Comparison of ENCODE assay signal across 1 cellular context in genomic region chr16:67271446-67271845, GRCh38.
TF ChIP-seq lines count a peak whose summit lies in the region.

No MANE protein-coding gene starts in this region.

TF ChIP-seq in K562, 482 proteins besides CTCF, POLR2A, EP300 and RAD21:
- TF ChIP-seq, protein P1, sequence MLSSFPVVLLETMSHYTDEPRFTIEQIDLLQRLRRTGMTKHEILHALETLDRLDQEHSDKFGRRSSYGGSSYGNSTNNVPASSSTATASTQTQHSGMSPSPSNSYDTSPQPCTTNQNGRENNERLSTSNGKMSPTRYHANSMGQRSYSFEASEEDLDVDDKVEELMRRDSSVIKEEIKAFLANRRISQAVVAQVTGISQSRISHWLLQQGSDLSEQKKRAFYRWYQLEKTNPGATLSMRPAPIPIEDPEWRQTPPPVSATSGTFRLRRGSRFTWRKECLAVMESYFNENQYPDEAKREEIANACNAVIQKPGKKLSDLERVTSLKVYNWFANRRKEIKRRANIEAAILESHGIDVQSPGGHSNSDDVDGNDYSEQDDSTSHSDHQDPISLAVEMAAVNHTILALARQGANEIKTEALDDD (IDR thresholded peaks at IDR 0.05): no peak
- no peak for TF ChIP-seq ZBTB17 (CRISPR knock-in tag; IDR thresholded peaks at IDR 0.05)
- 0 out of 2 replicates have a peak, but pooled peaks have one; percentile 4 for TF ChIP-seq MYNN (IDR thresholded peaks at IDR 0.05)
- TF ChIP-seq MYNN (CRISPR knock-in tag; IDR thresholded peaks at IDR 0.05): no peak
